Comparison of ENCODE assay signal across 10 cellular contexts in genomic region chr17:29706045-29706431, GRCh38.
A peak's percentile ranks its signal among the peaks of the same experiment; 100 is the strongest.
DNase-seq lines count a peak whose midpoint lies in the region; ATAC-seq, FAIRE-seq and TF ChIP-seq lines count a peak whose summit lies in the region.
"Had no signal": no experiment of that assay in that cellular context is flagged by ENCODE, and none has a peak within 500 bp of the region (broad histone marks: within the 10 kb centered on the region; RNA-seq: fewer than 3 reads in every experiment).

No MANE protein-coding gene starts in this region.

- peak overlapping the region; percentile 68 for H3K27ac ChIP-seq in CD4-positive, alpha-beta memory T cell (ENCODE audit: low read depth, low read length)
- peak overlapping the region; percentile 83 for H3K27ac ChIP-seq in KOPT-K1 (ENCODE audit: low read depth, low read length, poor library complexity, severe bottlenecking)
- H3K27ac ChIP-seq in GM12878 (ENCODE audit: control insufficient read depth, insufficient read depth) = peak overlapping the region; percentile 91
- no peak overlapping the region for H3K27ac ChIP-seq in trophoblast cell (ENCODE audit: low read depth, low read length)

- peak overlapping the region in 1 of 2 donors; percentile 16 for H3K4me3 ChIP-seq in CD4-positive, alpha-beta memory T cell (ENCODE audit: low read length in 2 of 2)
- peak overlapping the region; percentile 43; the same call in 1 of the 2 replicates for H3K4me3 ChIP-seq in GM12878
- H3K4me3 ChIP-seq in trophoblast cell (ENCODE audit: low read depth, low read length) = no peak overlapping the region

- no peak overlapping the region for H4K8ac ChIP-seq in trophoblast cell (ENCODE audit: low read depth, low read length)

- no peak for DNase-seq in CD4-positive, alpha-beta memory T cell
- DNase-seq in GM12878 (ENCODE audit: low read depth, low spot score) (no peak), trophoblast cell (no peak), epidermal melanocyte (ENCODE audit: insufficient read length, low spot score) (no peak), NCI-H1048 (lab: John Stamatoyannopoulos, UW) (no peak)
- DNase-seq: GOT3, retina had no signal

- H3K27me3 Mint-ChIP-seq in CD4-positive, alpha-beta memory T cell = no peaks in the 10 kb centered on the region

- peaks cover 35 to 67% (median 46%) of the 10 kb centered on the region in 4 donors for H3K4me1 Mint-ChIP-seq in CD4-positive, alpha-beta memory T cell

- no peak overlapping the region for H4K12ac ChIP-seq in trophoblast cell (ENCODE audit: low read depth, low read length)

- no peaks in the 10 kb centered on the region for H3K9me3 Mint-ChIP-seq in CD4-positive, alpha-beta memory T cell

- H2BK5ac ChIP-seq in trophoblast cell (ENCODE audit: low read depth, low read length, poor library complexity) = no peak overlapping the region

- H4K91ac ChIP-seq in trophoblast cell (ENCODE audit: low read depth, low read length) = peak overlapping the region; percentile 68

- no peak for TF ChIP-seq CTCF in GM12878 (IDR thresholded peaks at IDR 0.05 in 2 of 3, conservative IDR thresholded peaks at IDR 0.05 in 1 of 3; ENCODE audit: control insufficient read depth in 2 of 3, extremely low read depth in 1 of 3, insufficient read depth in 1 of 3, low read depth in 3 of 3, low read length in 3 of 3)

- H3K4me2 ChIP-seq in GM12878 (ENCODE audit: control insufficient read depth, insufficient read depth) (peak overlapping the region; percentile 82), trophoblast cell (ENCODE audit: low read length) (no peak overlapping the region)

- H3K36me3 ChIP-seq in CD4-positive, alpha-beta memory T cell (ENCODE audit: insufficient read depth, low read length) = peaks cover 9% of the 10 kb centered on the region
- H3K36me3 ChIP-seq in KOPT-K1 (ENCODE audit: insufficient read depth, low read length) (peaks cover 28% of the 10 kb centered on the region), GM12878 (ENCODE audit: control insufficient read depth in 2 of 2, insufficient read depth in 2 of 2, low read length in 1 of 2) (peaks cover 3 to 11% of the 10 kb centered on the region in 2 experiments), trophoblast cell (ENCODE audit: control insufficient read depth in 1 of 2, insufficient read depth in 2 of 2, low read length in 2 of 2) (peaks cover 7 to 11% of the 10 kb centered on the region in 2 experiments)

- H3K79me1 ChIP-seq in trophoblast cell (ENCODE audit: low read length) = peaks cover 16% of the 10 kb centered on the region

- H3K18ac ChIP-seq in trophoblast cell (ENCODE audit: low read length) = no peak overlapping the region

- FAIRE-seq in GM12878 (lab: Jason Lieb, UNC) = no peak

- no peak overlapping the region for H2AK5ac ChIP-seq in trophoblast cell (ENCODE audit: low read length)

- no TSS peak for BruUV-seq in GM12878 (replicated peaks; lab: Mats Ljungman, UMichigan)

- H2BK120ac ChIP-seq in trophoblast cell (ENCODE audit: insufficient read depth, low read length, poor library complexity) = peak overlapping the region; percentile 51

- CTCF ChIA-PET in CD4-positive, alpha-beta memory T cell (lab: Charles Lee; ENCODE audit: partially characterized antibody) = interaction anchor here (1.0 to 3.7 kb wide), 9 partner anchors 17 to 225 kb away, joined by 3 to 28 read pairs (median 5); no protein-coding TSS in a partner anchor
- CTCF ChIA-PET in GM12878 (lab: Yijun Ruan, JAX) = interaction anchor here (0.9 to 4.9 kb wide), 14 partner anchors 14 to 225 kb away, joined by 3 to 50 read pairs (median 8); no protein-coding TSS in a partner anchor

- no peak for TF ChIP-seq EP300 in GM12878 (IDR thresholded peaks at IDR 0.05; ENCODE audit: borderline replicate concordance in 1 of 2, control insufficient read depth in 1 of 2, low read depth in 2 of 2, low read length in 2 of 2)

- peaks cover 8 to 14% of the 10 kb centered on the region in 2 donors for H3K36me3 Mint-ChIP-seq in CD4-positive, alpha-beta memory T cell

- H4K20me1 ChIP-seq in GM12878 (ENCODE audit: control insufficient read depth, insufficient read depth) = no peaks in the 10 kb centered on the region

- H2BK12ac ChIP-seq in trophoblast cell (ENCODE audit: low read length) = no peak overlapping the region

- no peaks in the 10 kb centered on the region for H3K9me3 ChIP-seq in CD4-positive, alpha-beta memory T cell (ENCODE audit: control insufficient read depth in 1 of 2, low read length in 2 of 2)
- H3K9me3 ChIP-seq in KOPT-K1 (ENCODE audit: insufficient read depth, low read length, poor library complexity, severe bottlenecking) (no peaks in the 10 kb centered on the region), GM12878 (replicated peaks; ENCODE audit: control insufficient read depth, insufficient read depth, low read length) (no peaks in the 10 kb centered on the region), trophoblast cell (ENCODE audit: insufficient read depth, low read depth, low read length) (no peaks in the 10 kb centered on the region)

- in situ Hi-C loops in GM12878 (cut with MboI) = no loop called here

- TF ChIP-seq POLR2A in GM12878 (IDR thresholded peaks at IDR 0.05; ENCODE audit: low read depth, low read length) (no peak), GM18505 (IDR thresholded peaks at IDR 0.05; ENCODE audit: borderline replicate concordance, extremely low read depth, insufficient read depth, insufficient read length) (no peak)

- H3K9ac ChIP-seq in GM12878 (ENCODE audit: control insufficient read depth, insufficient read depth, low read length) (peak overlapping the region; percentile 61), trophoblast cell (ENCODE audit: low read length) (no peak overlapping the region)

- H3K4ac ChIP-seq in trophoblast cell (ENCODE audit: low read depth, low read length) = peak overlapping the region; percentile 86

- H2AFZ ChIP-seq in GM12878 (ENCODE audit: control insufficient read depth, low read depth, low read length) = no peak overlapping the region
- H2AFZ ChIP-seq in trophoblast cell (ENCODE audit: insufficient read depth, low read length, poor library complexity) = no peak overlapping the region

- no peak overlapping the region for H3K23ac ChIP-seq in trophoblast cell (ENCODE audit: low read length)

- H3K4me3 Mint-ChIP-seq in CD4-positive, alpha-beta memory T cell = peak overlapping the region; percentile 77 to 97 (median 92)

- intact Hi-C loops in CD4-positive, alpha-beta memory T cell (cut with micrococcal nuclease) = loop anchor here (1.0 to 2.0 kb wide), 3 partner anchors 17 to 87 kb away; no protein-coding TSS in a partner anchor
- intact Hi-C loops in GM12878 (cut with micrococcal nuclease; ENCODE audit: unreplicated experiment) = loop anchor here (1.0 kb wide), 2 partner anchors 16 to 54 kb away; no protein-coding TSS in a partner anchor

- POLR2A ChIA-PET in CD4-positive, alpha-beta memory T cell (lab: Charles Lee; ENCODE audit: partially characterized antibody) = interaction anchor here (0.7 to 7.4 kb wide), 20 partner anchors 9 to 412 kb away, joined by 3 to 105 read pairs (median 7); partner anchors contain the start of genes ABHD15, ANKRD13B, NUFIP2 and TP53I13
- POLR2A ChIA-PET in GM12878 (lab: Charles Lee) = interaction anchor here (0.6 to 4.8 kb wide), 11 partner anchors 9 to 80 kb away, joined by 3 to 87 read pairs (median 4); no protein-coding TSS in a partner anchor

- peak overlapping the region; percentile 93 to 100 (median 98) for H3K27ac Mint-ChIP-seq in CD4-positive, alpha-beta memory T cell

- H3K27me3 ChIP-seq in CD4-positive, alpha-beta memory T cell (ENCODE audit: insufficient read depth, low read length) = no peaks in the 10 kb centered on the region
- no peaks in the 10 kb centered on the region for H3K27me3 ChIP-seq in GM12878 (replicated peaks in 1 of 2; ENCODE audit: control insufficient read depth in 2 of 2, insufficient read depth in 2 of 2, low read length in 1 of 2)
- no peaks in the 10 kb centered on the region for H3K27me3 ChIP-seq in trophoblast cell (ENCODE audit: insufficient read depth, low read length)

- TF ChIP-seq RAD21 in GM12878 (IDR thresholded peaks at IDR 0.05; ENCODE audit: insufficient read depth, low read depth, low read length) = no peak

- SMC1A ChIA-PET in GM12878 (lab: Charles Lee; ENCODE audit: uncharacterized antibody, unreplicated experiment) = interaction anchor here (0.7 to 11.8 kb wide), 27 partner anchors 11 to 351 kb away, joined by 3 to 224 read pairs (median 7); no protein-coding TSS in a partner anchor

- H3K4me1 ChIP-seq in CD4-positive, alpha-beta memory T cell (ENCODE audit: insufficient read depth, low read length) = peaks cover 54% of the 10 kb centered on the region
- H3K4me1 ChIP-seq in GM12878 (ENCODE audit: control insufficient read depth, insufficient read depth, low read length) (peaks cover 29% of the 10 kb centered on the region), trophoblast cell (ENCODE audit: control insufficient read depth in 1 of 2, insufficient read depth in 2 of 2, low read length in 2 of 2) (peaks cover 2 to 9% of the 10 kb centered on the region in 2 experiments)

- H3K14ac ChIP-seq in trophoblast cell (ENCODE audit: low read length) = peak overlapping the region; percentile 74

- RAD21 ChIA-PET in GM12878 (lab: Charles Lee; ENCODE audit: unreplicated experiment) = interaction anchor here (0.6 to 7.8 kb wide), 22 partner anchors 9 to 225 kb away, joined by 3 to 141 read pairs (median 4); no protein-coding TSS in a partner anchor

- H3K79me2 ChIP-seq in GM12878 (ENCODE audit: control insufficient read depth, insufficient read depth, low read length) (peaks cover 56% of the 10 kb centered on the region), trophoblast cell (ENCODE audit: control insufficient read depth, insufficient read depth, low read length, poor library complexity) (no peaks in the 10 kb centered on the region)

- no peak for ATAC-seq in GM12878
- ATAC-seq in HG03432 (IDR thresholded peaks at IDR 0.05; ENCODE audit: unreplicated experiment) = no peak
- no peak for ATAC-seq in GM18505 (IDR thresholded peaks at IDR 0.05; ENCODE audit: unreplicated experiment)

TF ChIP-seq in GM12878, 131 proteins besides CTCF, POLR2A, EP300 and RAD21:
- TF ChIP-seq ZBTB33 (IDR thresholded peaks at IDR 0.05) (no peak), SMARCA5 (IDR thresholded peaks at IDR 0.05) (peak; percentile 24; the same call in 1 of the 2 replicates)
TF ChIP-seq in GM12878: peak in this region for 1.
